8 cellular contexts compared by ENCODE assay signal in the genomic region with DNA sequence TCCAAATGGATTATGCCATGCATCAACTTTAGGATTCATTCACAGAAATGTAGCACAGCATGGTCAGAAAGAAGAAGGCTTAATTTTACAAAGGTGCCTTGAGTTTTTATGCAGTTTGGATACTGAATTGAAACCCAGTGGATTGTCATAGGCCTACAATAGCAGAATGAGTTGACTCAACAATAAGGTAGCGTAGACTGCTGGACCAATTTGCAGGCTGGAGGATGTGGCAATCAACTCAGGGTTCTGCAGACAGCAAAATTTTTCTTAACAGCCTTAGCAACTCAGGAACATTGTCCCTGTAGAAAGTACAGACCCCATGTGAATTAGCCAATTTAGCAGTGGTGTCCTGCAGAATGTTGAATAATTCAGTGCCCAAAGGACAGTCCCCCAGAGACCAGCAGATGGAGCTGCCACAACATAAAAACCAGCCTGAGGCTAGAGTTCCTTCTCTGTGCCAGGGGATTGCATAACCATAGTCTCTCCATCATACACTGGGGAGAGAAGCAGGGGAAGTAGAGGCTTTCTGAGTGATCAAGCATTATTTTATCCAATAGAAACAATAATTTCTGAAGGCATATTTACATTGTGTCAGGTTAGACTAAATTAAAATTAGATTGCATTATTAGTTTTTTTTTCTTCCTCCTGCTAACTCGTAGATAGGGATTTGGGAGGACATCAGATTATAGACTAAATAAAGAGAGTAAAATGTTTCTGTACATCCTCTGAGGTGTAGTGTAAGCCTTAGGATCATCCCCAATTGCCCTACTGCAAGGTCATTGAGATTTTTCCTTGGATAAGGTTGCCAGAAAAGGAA. TPM values are rescaled to one million over a fixed set of nuclear protein-coding genes. Genes with fewer than 3 reads are reported as not detected.
A peak's percentile ranks its signal among the peaks of the same experiment; 100 is the strongest.
DNase-seq lines count a peak whose midpoint lies in the region; ATAC-seq lines count a peak whose summit lies in the region.

No MANE protein-coding gene starts in this region.

- H3K27ac Mint-ChIP-seq in T-helper 2 cell treated with Interferon-gamma antibody and Interleukin-4, amounts not matched to agents 5 μg/mL and 100 μg/mL, for 36 hours: no peak overlapping the region
- no peak overlapping the region for H3K27ac Mint-ChIP-seq in activated T-helper 17 cell treated with anti-CD3 and anti-CD28 coated beads, Interleukin-2, amount 50 U/mL, for 72 hours

- H3K4me3 ChIP-seq in skeletal muscle cell (ENCODE audit: low read depth, low read length): no peak overlapping the region

- H3K4me1 Mint-ChIP-seq in T-helper 2 cell treated with Interferon-gamma antibody and Interleukin-4, amounts not matched to agents 5 μg/mL and 100 μg/mL, for 36 hours (ENCODE audit: low read depth): peaks cover 7% of the 10 kb centered on the region
- peaks cover 11% of the 10 kb centered on the region for H3K4me1 Mint-ChIP-seq in activated T-helper 17 cell treated with anti-CD3 and anti-CD28 coated beads, Interleukin-2, amount 50 U/mL, for 72 hours

- H3K9me3 Mint-ChIP-seq in T-helper 2 cell treated with Interferon-gamma antibody and Interleukin-4, amounts not matched to agents 5 μg/mL and 100 μg/mL, for 36 hours: no peaks in the 10 kb centered on the region
- H3K9me3 Mint-ChIP-seq in activated T-helper 17 cell treated with anti-CD3 and anti-CD28 coated beads, Interleukin-2, amount 50 U/mL, for 72 hours: no peaks in the 10 kb centered on the region

- H3K36me3 Mint-ChIP-seq in T-helper 2 cell treated with Interferon-gamma antibody and Interleukin-4, amounts not matched to agents 5 μg/mL and 100 μg/mL, for 36 hours (ENCODE audit: low read depth): peaks cover 6% of the 10 kb centered on the region
- peaks cover 4% of the 10 kb centered on the region for H3K36me3 Mint-ChIP-seq in activated T-helper 17 cell treated with anti-CD3 and anti-CD28 coated beads, Interleukin-2, amount 50 U/mL, for 72 hours (ENCODE audit: low read depth)

- in situ Hi-C loops in Caki2 (cut with HindIII; ENCODE audit: low pct_unique_long_range_greater_than_20kb, low sequenced_read_pairs): no loop called here

- ATAC-seq in activated T-helper 17 cell treated with anti-CD3 and anti-CD28 coated beads, Interleukin-2, amount 50 U/mL, for 72 hours (replicated peaks): no peak

- DNase-seq in Caki2 (ENCODE audit: low read depth): peak; percentile 36
- peak; percentile 82 for DNase-seq in HCEC 1CT
- DNase-seq in NOMO-1 treated with dmso at 0.1 percent for 144 hours (lab: John Stamatoyannopoulos, UW; ENCODE audit: unreplicated experiment): peak; percentile 70
- peak; percentile 74 for DNase-seq in astrocyte of the hippocampus (ENCODE audit: low read depth, low spot score)
- peak; percentile 59 to 84 for DNase-seq in hippocampal formation (lab: John Stamatoyannopoulos, UW)
- peak; percentile 22 for DNase-seq in skeletal muscle cell (ENCODE audit: low read depth)
- DNase-seq in T-helper 2 cell treated with Interferon-gamma antibody and Interleukin-4, amounts not matched to agents 5 μg/mL and 100 μg/mL, for 36 hours (ENCODE audit: low spot score): no peak

- no peaks in the 10 kb centered on the region for H3K27me3 Mint-ChIP-seq in T-helper 2 cell treated with Interferon-gamma antibody and Interleukin-4, amounts not matched to agents 5 μg/mL and 100 μg/mL, for 36 hours (ENCODE audit: low read depth)
- no peaks in the 10 kb centered on the region for H3K27me3 Mint-ChIP-seq in activated T-helper 17 cell treated with anti-CD3 and anti-CD28 coated beads, Interleukin-2, amount 50 U/mL, for 72 hours

- H3K4me3 Mint-ChIP-seq in T-helper 2 cell treated with Interferon-gamma antibody and Interleukin-4, amounts not matched to agents 5 μg/mL and 100 μg/mL, for 36 hours: no peak overlapping the region
- no peak overlapping the region for H3K4me3 Mint-ChIP-seq in activated T-helper 17 cell treated with anti-CD3 and anti-CD28 coated beads, Interleukin-2, amount 50 U/mL, for 72 hours

RNA-seq across cellular contexts. Expression of a gene that starts 20.3 kb away (rescaled TPM):
- total RNA-seq in Caki2 (2014; rRNA removed; shearing (Covaris generic); ENCODE audit: low replicate concordance): 118 and 460 TPM in 2 replicates
- 10 to 100 TPM; 65.8 to 74.7 TPM for total RNA-seq in activated T-helper 17 cell treated with anti-CD3 and anti-CD28 coated beads, Interleukin-2, amount 50 U/mL, for 72 hours

RNA-seq across cellular contexts. Expression of a gene that starts 47.8 kb away (rescaled TPM):
- 0.03 TPM in 1 of 2 replicates, not detected in the other for total RNA-seq in Caki2 (2014; rRNA removed; shearing (Covaris generic); ENCODE audit: low replicate concordance)
- total RNA-seq in activated T-helper 17 cell treated with anti-CD3 and anti-CD28 coated beads, Interleukin-2, amount 50 U/mL, for 72 hours: 1 to 10 TPM in 1 of 2 donors, under 1 TPM in 1; 0.26 to 1.5 TPM
